In the genomic region with DNA sequence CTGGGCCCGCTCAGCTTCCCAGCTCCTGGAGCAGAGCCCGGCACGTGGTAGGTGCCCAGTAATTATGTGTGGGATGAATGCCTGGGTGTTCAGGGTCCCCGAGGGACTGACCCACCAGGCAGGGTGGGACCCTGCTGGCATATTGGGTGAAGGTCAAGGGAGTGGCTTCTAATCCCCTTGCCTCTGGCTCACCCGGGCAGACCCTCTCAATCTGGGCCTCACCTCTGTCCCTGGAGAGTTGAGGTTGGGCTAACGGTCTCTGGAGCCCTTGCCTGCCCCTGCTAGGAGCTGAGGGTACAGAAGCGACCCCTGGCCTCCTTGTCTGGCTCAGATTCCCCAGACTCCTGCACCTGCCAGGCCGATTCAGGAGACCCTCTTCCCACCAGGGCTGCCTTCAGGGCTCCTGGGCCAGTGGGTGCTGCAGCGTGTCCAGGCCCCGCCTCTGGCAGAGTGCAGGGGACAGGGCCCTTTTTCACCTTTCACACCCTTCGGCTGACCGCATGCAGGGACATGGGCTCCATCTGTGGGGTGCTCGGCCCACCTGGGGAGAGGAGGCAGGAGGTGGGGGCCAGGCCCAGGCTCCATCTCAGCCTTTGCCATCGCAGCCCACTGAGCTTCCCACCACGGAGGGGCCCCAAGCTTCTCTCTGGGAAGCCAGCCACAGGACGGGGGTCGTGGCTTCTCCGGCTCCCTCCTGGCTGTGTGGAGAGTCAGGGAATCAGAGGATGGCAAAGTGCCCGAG, we compare ENCODE assay signal across 1 cellular context.
TF ChIP-seq lines count a peak whose summit lies in the region.

No MANE protein-coding gene starts in this region.

TF ChIP-seq in H1, 55 proteins besides CTCF, POLR2A, EP300 and RAD21:
- TF ChIP-seq KDM4A (IDR thresholded peaks at IDR 0.05; ENCODE audit: low read depth, low read length, severe bottlenecking) (no peak), RFX5 (IDR thresholded peaks at IDR 0.05; ENCODE audit: borderline replicate concordance, low read depth, low read length) (no peak), HDAC6 (IDR thresholded peaks at IDR 0.05; ENCODE audit: low read depth, low read length) (no peak), CTBP2 (IDR thresholded peaks at IDR 0.05; ENCODE audit: borderline replicate concordance, insufficient read depth, insufficient read length, low read length) (no peak), PHF8 (conservative IDR thresholded peaks at IDR 0.05; ENCODE audit: low read depth, low read length) (no peak), SP1 (IDR thresholded peaks at IDR 0.05; ENCODE audit: low read depth, low read length) (no peak), ATF3 (IDR thresholded peaks at IDR 0.05; ENCODE audit: insufficient read depth, low read depth, low read length) (no peak), EGR1 (IDR thresholded peaks at IDR 0.05; ENCODE audit: borderline replicate concordance, low read depth, low read length) (no peak), MAFK (IDR thresholded peaks at IDR 0.05; ENCODE audit: low read depth, low read length) (no peak), CREB1 (IDR thresholded peaks at IDR 0.05) (no peak), CHD7 (IDR thresholded peaks at IDR 0.05; ENCODE audit: insufficient replicate concordance, low read length) (no peak), JUN (IDR thresholded peaks at IDR 0.05; ENCODE audit: low read depth, low read length) (no peak), SP2 (IDR thresholded peaks at IDR 0.05; ENCODE audit: low read length) (no peak), SAP30 (IDR thresholded peaks at IDR 0.05; ENCODE audit: insufficient read depth, insufficient replicate concordance, low read length) (no peak), CBX8 (IDR thresholded peaks at IDR 0.05; ENCODE audit: borderline replicate concordance, low read depth, low read length) (no peak), BACH1 (IDR thresholded peaks at IDR 0.05; ENCODE audit: low read length) (no peak), SRF (IDR thresholded peaks at IDR 0.05; ENCODE audit: low read depth, low read length) (no peak), TAF7 (optimal IDR thresholded peaks at IDR 0.05; ENCODE audit: borderline replicate concordance, low read depth, low read length) (no peak)
